ENCODE assay signal across 16 cellular contexts in the genomic region with DNA sequence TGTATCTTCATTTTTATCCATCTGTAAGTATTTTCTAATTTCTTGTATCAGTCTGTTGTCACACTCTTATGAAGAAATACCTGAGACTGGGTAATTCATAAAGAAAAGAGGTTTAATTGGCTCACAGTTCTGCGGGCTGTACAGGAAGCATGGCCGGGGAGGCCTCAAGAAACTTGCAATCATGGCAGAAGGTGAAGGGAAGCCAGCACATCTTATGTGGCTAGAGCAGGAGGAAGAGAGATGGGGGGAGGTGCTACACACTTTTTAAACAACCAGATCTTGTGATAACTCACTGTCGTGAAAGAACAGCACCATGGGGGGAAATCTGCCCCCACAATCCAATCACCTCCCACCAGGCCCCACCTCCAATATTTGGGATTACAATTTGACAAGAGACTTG. TPM values are rescaled to one million over a fixed set of nuclear protein-coding genes. Genes with fewer than 3 reads are reported as not detected.
DNase-seq lines count a peak whose midpoint lies in the region; ATAC-seq and TF ChIP-seq lines count a peak whose summit lies in the region.
"Had no signal": no experiment of that assay in that cellular context is flagged by ENCODE, and none has a peak within 500 bp of the region (broad histone marks: within the 10 kb centered on the region; RNA-seq: fewer than 3 reads in every experiment).

No MANE protein-coding gene starts in this region.

- no peak for TF ChIP-seq CTCF in natural killer cell (IDR thresholded peaks at IDR 0.05)

- peak overlapping the region; percentile 14 to 20 for H3K27ac Mint-ChIP-seq in natural killer cell treated with Interleukin-12 subunit alpha and Interleukin-12 subunit beta and Interleukin-15 and Interleukin-18, amount 100 ng/mL, for 72 hours
- no peak overlapping the region for H3K27ac Mint-ChIP-seq in natural killer cell
- H3K27ac Mint-ChIP-seq in T-cell: peak overlapping the region; percentile 70 to 77
- H3K27ac Mint-ChIP-seq: CD4-positive, CD25-positive, alpha-beta regulatory T cell; GM23338 had no signal

- intact Hi-C loops in natural killer cell (cut with micrococcal nuclease): no loop called here

- H3K36me3 Mint-ChIP-seq in natural killer cell treated with Interleukin-12 subunit alpha and Interleukin-12 subunit beta and Interleukin-15 and Interleukin-18, amount 100 ng/mL, for 72 hours: no peaks in the 10 kb centered on the region
- H3K36me3 Mint-ChIP-seq in natural killer cell (no peaks in the 10 kb centered on the region), T-cell (no peaks in the 10 kb centered on the region)
- H3K36me3 Mint-ChIP-seq: CD4-positive, CD25-positive, alpha-beta regulatory T cell had no signal

- POLR2A ChIA-PET in T-cell (lab: Charles Lee): no interaction called here

- H3K4me3 Mint-ChIP-seq in natural killer cell treated with Interleukin-12 subunit alpha and Interleukin-12 subunit beta and Interleukin-15 and Interleukin-18, amount 100 ng/mL, for 72 hours: no peak overlapping the region
- H3K4me3 Mint-ChIP-seq in natural killer cell (no peak overlapping the region), T-cell (no peak overlapping the region)
- H3K4me3 Mint-ChIP-seq: CD4-positive, CD25-positive, alpha-beta regulatory T cell; GM23338 had no signal

- CTCF ChIA-PET in T-cell (lab: Charles Lee): interaction anchor here (0.6 to 1.8 kb wide), 5 partner anchors 8 to 343 kb away, joined by 3 to 7 read pairs (median 5); no protein-coding TSS in a partner anchor

- peaks cover 2 to 7% of the 10 kb centered on the region in 2 donors for H3K4me1 Mint-ChIP-seq in natural killer cell treated with Interleukin-12 subunit alpha and Interleukin-12 subunit beta and Interleukin-15 and Interleukin-18, amount 100 ng/mL, for 72 hours (ENCODE audit: low read depth in 2 of 2)
- H3K4me1 Mint-ChIP-seq in natural killer cell: no peaks in the 10 kb centered on the region
- peaks cover 0 to 6% (median 5%) of the 10 kb centered on the region in 3 donors for H3K4me1 Mint-ChIP-seq in T-cell
- H3K4me1 Mint-ChIP-seq: CD4-positive, CD25-positive, alpha-beta regulatory T cell had no signal

- no peaks in the 10 kb centered on the region for H3K9me3 Mint-ChIP-seq in natural killer cell treated with Interleukin-12 subunit alpha and Interleukin-12 subunit beta and Interleukin-15 and Interleukin-18, amount 100 ng/mL, for 72 hours
- no peaks in the 10 kb centered on the region for H3K9me3 Mint-ChIP-seq in natural killer cell
- no peaks in the 10 kb centered on the region for H3K9me3 Mint-ChIP-seq in T-cell
- H3K9me3 Mint-ChIP-seq: GM23338 had no signal

- peak in 1 of 2 donors; percentile 51 for ATAC-seq in natural killer cell treated with Interleukin-12 subunit alpha and Interleukin-12 subunit beta and Interleukin-15 and Interleukin-18, amount 100 ng/mL, for 72 hours
- ATAC-seq in natural killer cell (no peak), T-cell (replicated peaks in 1 of 4) (no peak)
- ATAC-seq: GM12878, GM23338 had no signal

- H3K4me3 ChIP-seq in Jurkat, Clone E6-1 (ENCODE audit: low read length): no peak overlapping the region
- H3K4me3 ChIP-seq: BLaER1 treated with 17β-estradiol and CSF1 and Interleukin-3, amounts not matched to agents 10 nM and 100 nM; GM12878; GM23338 had no signal

- H3K27me3 Mint-ChIP-seq in natural killer cell treated with Interleukin-12 subunit alpha and Interleukin-12 subunit beta and Interleukin-15 and Interleukin-18, amount 100 ng/mL, for 72 hours: peaks cover 17 to 27% of the 10 kb centered on the region in 2 donors
- H3K27me3 Mint-ChIP-seq in natural killer cell (ENCODE audit: low read depth in 2 of 2): peaks cover 20 to 26% of the 10 kb centered on the region in 2 donors
- peaks cover 0 to 4% of the 10 kb centered on the region in 2 donors for H3K27me3 Mint-ChIP-seq in T-cell

- DNase-seq in natural killer cell treated with Interleukin-12 subunit alpha and Interleukin-12 subunit beta and Interleukin-15 and Interleukin-18, amount 100 ng/mL, for 72 hours (ENCODE audit: low spot score): no peak
- DNase-seq in natural killer cell (no peak), T-cell (no peak), UCSD-AML1 (lab: John Stamatoyannopoulos, UW; ENCODE audit: unreplicated experiment) (no peak), 8988T (no peak), NCI-H69 (lab: John Stamatoyannopoulos, UW) (no peak)
- DNase-seq in Jurkat, Clone E6-1 (ENCODE audit: low read depth, low spot score): peak; percentile 71
- DNase-seq: AML-193, Calu3, DMS 273 treated with DMSO at 0.1 percent for 48 hours, H7, IMR-90 had no signal

RNA-seq across cellular contexts. Expression of a gene that starts 10.9 kb away (rescaled TPM):
- total RNA-seq in natural killer cell treated with Interleukin-12 subunit alpha and Interleukin-12 subunit beta and Interleukin-15 and Interleukin-18, amount 100 ng/mL, for 72 hours: 10 to 100 TPM; 15.3 to 19.2 TPM
- total RNA-seq in natural killer cell (10 to 100 TPM; 11.1 to 13.7 (median 12.8) TPM), T-cell (10 to 100 TPM; 14.1 to 18.7 (median 15.2) TPM)
- polyA plus RNA-seq in Jurkat, Clone E6-1 (2012; ENCODE audit: insufficient read depth, insufficient read length): 21.2 TPM

Comparison
In these comparisons a context has a peak if more than half of its experiments do, and no peak if none do; other contexts are left out.
1. H3K27ac Mint-ChIP-seq: peak in natural killer cell treated with Interleukin-12 subunit alpha and Interleukin-12 subunit beta and Interleukin-15 and Interleukin-18, amount 100 ng/mL, for 72 hours (2 of 2) and T-cell (2 of 2); none in natural killer cell (0 of 2).